In the genomic region with DNA sequence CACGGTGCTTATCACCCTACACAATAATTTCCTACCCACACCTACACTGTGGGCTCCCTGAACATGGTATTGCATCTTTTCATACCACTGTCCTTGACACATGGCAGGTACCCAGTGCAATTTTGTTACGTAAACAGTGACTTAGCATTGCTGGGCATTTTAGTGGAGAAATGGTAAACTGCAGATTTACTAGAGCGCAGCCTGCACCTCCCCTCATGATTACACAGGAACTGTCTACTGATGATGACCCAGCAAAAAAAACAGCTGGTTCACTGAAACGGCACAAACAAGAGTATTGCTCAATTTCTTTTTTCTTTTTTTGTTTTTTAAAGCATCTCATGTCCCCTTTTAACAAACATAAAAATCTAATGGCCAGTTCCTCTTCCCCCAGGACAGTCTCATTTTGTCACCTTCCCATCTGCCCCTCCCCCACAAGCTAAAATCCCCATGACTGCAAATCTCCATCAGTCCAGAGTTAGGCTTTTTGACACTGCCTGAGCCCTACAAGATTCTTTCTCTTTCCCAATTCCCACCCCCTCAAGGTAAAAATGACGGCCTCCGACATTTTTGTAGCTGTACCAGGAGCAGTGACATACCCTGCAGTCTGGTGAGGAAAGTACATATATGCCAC, we compare ENCODE assay signal across 10 cellular contexts. TPM values are rescaled to one million over a fixed set of nuclear protein-coding genes. Genes with fewer than 3 reads are reported as not detected.
DNase-seq lines count a peak whose midpoint lies in the region; ATAC-seq and TF ChIP-seq lines count a peak whose summit lies in the region.
"Had no signal": no experiment of that assay in that cellular context is flagged by ENCODE, and none has a peak within 500 bp of the region (broad histone marks: within the 10 kb centered on the region; RNA-seq: fewer than 3 reads in every experiment).

No MANE protein-coding gene starts in this region.

- peak overlapping the region; percentile 42 for H3K27ac Mint-ChIP-seq in Caco-2 (ENCODE audit: unreplicated experiment)

- H3K4me1 ChIP-seq in Caco-2, result peaks cover 8% of the 10 kb centered on the region; the same call in 1 of the 2 replicates

- DNase-seq in Caco-2 (no peak), NOMO-1 treated with DMSO at 0.1 percent for 48 hours (lab: John Stamatoyannopoulos, UW; ENCODE audit: unreplicated experiment) (peak; percentile 58), epithelial cell of proximal tubule (ENCODE audit: low read depth) (peak; percentile 63), pons (ENCODE audit: low spot score) (peak; percentile 30), foreskin melanocyte (no peak)
- DNase-seq in effector CD4-positive, alpha-beta T cell, result no peak
- DNase-seq: NCI-H1417 had no signal

- CTCF ChIA-PET in Caco-2 (lab: Charles Lee), result no interaction called here

- H3K4me3 Mint-ChIP-seq in Caco-2 (ENCODE audit: unreplicated experiment), result no peak overlapping the region

- peaks cover 20% of the 10 kb centered on the region for H3K4me1 Mint-ChIP-seq in Caco-2 (ENCODE audit: low read depth, unreplicated experiment)

- H3K27me3 ChIP-seq in Caco-2 (replicated peaks; ENCODE audit: control insufficient read depth, insufficient read depth, low read length), result no peaks in the 10 kb centered on the region

- no peaks in the 10 kb centered on the region for H3K9me3 Mint-ChIP-seq in Caco-2 (ENCODE audit: unreplicated experiment)

- no peak for TF ChIP-seq CTCF in Caco-2 (IDR thresholded peaks at IDR 0.05; ENCODE audit: insufficient read depth in 1 of 2, low read depth in 1 of 2, low read length in 1 of 2, severe bottlenecking in 1 of 2, unreplicated experiment in 1 of 2)
- TF ChIP-seq CTCF in epithelial cell of proximal tubule (conservative IDR thresholded peaks at IDR 0.05; ENCODE audit: low read depth, low read length), result peak; percentile 7

- intact Hi-C loops in Caco-2 (cut with micrococcal nuclease; ENCODE audit: unreplicated experiment), result loop anchor here (5.0 kb wide), 1 partner anchor 183 kb away; no protein-coding TSS in a partner anchor

- H3K36me3 Mint-ChIP-seq in Caco-2 (ENCODE audit: insufficient read depth, unreplicated experiment), result peaks cover 15% of the 10 kb centered on the region

- H3K4me3 ChIP-seq in Caco-2 (ENCODE audit: low read depth, low read length), result no peak overlapping the region
- no peak overlapping the region for H3K4me3 ChIP-seq in epithelial cell of proximal tubule (ENCODE audit: low read depth, low read length)
- H3K4me3 ChIP-seq: cardiac muscle cell had no signal

- no peaks in the 10 kb centered on the region for H3K27me3 Mint-ChIP-seq in Caco-2 (ENCODE audit: insufficient read depth, unreplicated experiment)

- no peaks in the 10 kb centered on the region for H3K9me3 ChIP-seq in Caco-2

- POLR2A ChIA-PET in Caco-2 (lab: Charles Lee), result no interaction called here

- H3K36me3 ChIP-seq in Caco-2 (ENCODE audit: control insufficient read depth, insufficient read depth, low read length), result peaks cover 2% of the 10 kb centered on the region; the same call in 1 of the 2 replicates

- TSS peak; percentile 12 for BruUV-seq in Caco-2 (replicated peaks; lab: Mats Ljungman, UMichigan)

- no peak for ATAC-seq in HG03439 (IDR thresholded peaks at IDR 0.05; ENCODE audit: unreplicated experiment)
- ATAC-seq in GM21717 (IDR thresholded peaks at IDR 0.05; ENCODE audit: unreplicated experiment), result no peak

RNA-seq across cellular contexts. Expression of a gene that starts 2.8 kb away (rescaled TPM):
- total RNA-seq in Caco-2 (2022) (19.1 and 19.3 TPM in 2 replicates), epithelial cell of proximal tubule (18.5 and 22.1 TPM in 2 replicates)

RNA-seq across cellular contexts. Expression of a gene that starts 34.0 kb away (rescaled TPM):
- 20.8 and 22.7 TPM in 2 replicates for total RNA-seq in Caco-2 (2022)
- total RNA-seq in epithelial cell of proximal tubule, result 9.1 and 11.3 TPM in 2 replicates

Comparison
In these comparisons a context has a peak if more than half of its experiments do, and no peak if none do; other contexts are left out.
1. DNase-seq: peak in NOMO-1 treated with DMSO at 0.1 percent for 48 hours (single experiment), epithelial cell of proximal tubule (single experiment) and pons (single experiment); none in Caco-2 (0 of 2), effector CD4-positive, alpha-beta T cell (single experiment) and foreskin melanocyte (single experiment).